1 cellular context compared by ENCODE assay signal in the genomic region with DNA sequence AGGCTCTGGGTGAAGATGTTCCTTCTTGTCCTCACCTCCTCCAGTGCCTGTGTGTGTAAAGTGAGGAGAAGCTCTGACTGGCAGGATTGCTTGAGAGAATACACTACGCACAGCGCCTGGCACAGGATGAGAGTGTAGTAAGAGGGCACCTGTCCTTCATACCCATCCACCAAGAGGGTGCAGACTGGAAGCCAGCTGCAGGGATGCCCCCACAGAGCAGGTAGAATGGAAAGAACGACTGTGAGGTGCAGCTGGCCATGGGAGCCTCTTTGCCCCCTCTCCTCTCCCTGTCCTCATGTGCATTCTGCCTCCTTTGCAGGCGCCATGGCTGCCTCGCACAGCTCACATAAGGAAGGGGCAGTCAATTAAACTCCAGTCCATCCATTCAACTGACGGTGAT.
TF ChIP-seq lines count a peak whose summit lies in the region.

No MANE protein-coding gene starts in this region.

TF ChIP-seq in GM23338, 12 proteins besides CTCF, POLR2A, EP300 and RAD21 (continued from another document):
- TF ChIP-seq, protein P1, sequence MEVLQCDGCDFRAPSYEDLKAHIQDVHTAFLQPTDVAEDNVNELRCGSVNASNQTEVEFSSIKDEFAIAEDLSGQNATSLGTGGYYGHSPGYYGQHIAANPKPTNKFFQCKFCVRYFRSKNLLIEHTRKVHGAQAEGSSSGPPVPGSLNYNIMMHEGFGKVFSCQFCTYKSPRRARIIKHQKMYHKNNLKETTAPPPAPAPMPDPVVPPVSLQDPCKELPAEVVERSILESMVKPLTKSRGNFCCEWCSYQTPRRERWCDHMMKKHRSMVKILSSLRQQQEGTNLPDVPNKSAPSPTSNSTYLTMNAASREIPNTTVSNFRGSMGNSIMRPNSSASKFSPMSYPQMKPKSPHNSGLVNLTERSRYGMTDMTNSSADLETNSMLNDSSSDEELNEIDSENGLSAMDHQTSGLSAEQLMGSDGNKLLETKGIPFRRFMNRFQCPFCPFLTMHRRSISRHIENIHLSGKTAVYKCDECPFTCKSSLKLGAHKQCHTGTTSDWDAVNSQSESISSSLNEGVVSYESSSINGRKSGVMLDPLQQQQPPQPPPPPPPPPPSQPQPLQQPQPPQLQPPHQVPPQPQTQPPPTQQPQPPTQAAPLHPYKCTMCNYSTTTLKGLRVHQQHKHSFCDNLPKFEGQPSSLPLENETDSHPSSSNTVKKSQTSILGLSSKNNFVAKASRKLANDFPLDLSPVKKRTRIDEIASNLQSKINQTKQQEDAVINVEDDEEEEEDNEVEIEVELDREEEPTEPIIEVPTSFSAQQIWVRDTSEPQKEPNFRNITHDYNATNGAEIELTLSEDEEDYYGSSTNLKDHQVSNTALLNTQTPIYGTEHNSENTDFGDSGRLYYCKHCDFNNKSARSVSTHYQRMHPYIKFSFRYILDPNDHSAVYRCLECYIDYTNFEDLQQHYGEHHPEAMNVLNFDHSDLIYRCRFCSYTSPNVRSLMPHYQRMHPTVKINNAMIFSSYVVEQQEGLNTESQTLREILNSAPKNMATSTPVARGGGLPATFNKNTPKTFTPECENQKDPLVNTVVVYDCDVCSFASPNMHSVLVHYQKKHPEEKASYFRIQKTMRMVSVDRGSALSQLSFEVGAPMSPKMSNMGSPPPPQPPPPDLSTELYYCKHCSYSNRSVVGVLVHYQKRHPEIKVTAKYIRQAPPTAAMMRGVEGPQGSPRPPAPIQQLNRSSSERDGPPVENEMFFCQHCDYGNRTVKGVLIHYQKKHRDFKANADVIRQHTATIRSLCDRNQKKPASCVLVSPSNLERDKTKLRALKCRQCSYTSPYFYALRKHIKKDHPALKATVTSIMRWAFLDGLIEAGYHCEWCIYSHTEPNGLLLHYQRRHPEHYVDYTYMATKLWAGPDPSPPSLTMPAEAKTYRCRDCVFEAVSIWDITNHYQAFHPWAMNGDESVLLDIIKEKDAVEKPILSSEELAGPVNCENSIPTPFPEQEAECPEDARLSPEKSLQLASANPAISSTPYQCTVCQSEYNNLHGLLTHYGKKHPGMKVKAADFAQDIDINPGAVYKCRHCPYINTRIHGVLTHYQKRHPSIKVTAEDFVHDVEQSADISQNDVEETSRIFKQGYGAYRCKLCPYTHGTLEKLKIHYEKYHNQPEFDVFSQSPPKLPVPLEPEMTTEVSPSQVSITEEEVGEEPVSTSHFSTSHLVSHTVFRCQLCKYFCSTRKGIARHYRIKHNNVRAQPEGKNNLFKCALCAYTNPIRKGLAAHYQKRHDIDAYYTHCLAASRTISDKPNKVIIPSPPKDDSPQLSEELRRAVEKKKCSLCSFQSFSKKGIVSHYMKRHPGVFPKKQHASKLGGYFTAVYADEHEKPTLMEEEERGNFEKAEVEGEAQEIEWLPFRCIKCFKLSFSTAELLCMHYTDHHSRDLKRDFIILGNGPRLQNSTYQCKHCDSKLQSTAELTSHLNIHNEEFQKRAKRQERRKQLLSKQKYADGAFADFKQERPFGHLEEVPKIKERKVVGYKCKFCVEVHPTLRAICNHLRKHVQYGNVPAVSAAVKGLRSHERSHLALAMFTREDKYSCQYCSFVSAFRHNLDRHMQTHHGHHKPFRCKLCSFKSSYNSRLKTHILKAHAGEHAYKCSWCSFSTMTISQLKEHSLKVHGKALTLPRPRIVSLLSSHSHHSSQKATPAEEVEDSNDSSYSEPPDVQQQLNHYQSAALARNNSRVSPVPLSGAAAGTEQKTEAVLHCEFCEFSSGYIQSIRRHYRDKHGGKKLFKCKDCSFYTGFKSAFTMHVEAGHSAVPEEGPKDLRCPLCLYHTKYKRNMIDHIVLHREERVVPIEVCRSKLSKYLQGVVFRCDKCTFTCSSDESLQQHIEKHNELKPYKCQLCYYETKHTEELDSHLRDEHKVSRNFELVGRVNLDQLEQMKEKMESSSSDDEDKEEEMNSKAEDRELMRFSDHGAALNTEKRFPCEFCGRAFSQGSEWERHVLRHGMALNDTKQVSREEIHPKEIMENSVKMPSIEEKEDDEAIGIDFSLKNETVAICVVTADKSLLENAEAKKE (CRISPR knock-in tag; IDR thresholded peaks at IDR 0.05): no peak
- no peak for TF ChIP-seq ZNF331 (CRISPR knock-in tag; IDR thresholded peaks at IDR 0.05; ENCODE audit: low read depth)
- no peak for TF ChIP-seq CREB1 (CRISPR knock-in tag; IDR thresholded peaks at IDR 0.05; ENCODE audit: low read depth)
- TF ChIP-seq EZH2 (IDR thresholded peaks at IDR 0.05; ENCODE audit: low read depth, unreplicated experiment): no peak
- TF ChIP-seq, protein P2, sequence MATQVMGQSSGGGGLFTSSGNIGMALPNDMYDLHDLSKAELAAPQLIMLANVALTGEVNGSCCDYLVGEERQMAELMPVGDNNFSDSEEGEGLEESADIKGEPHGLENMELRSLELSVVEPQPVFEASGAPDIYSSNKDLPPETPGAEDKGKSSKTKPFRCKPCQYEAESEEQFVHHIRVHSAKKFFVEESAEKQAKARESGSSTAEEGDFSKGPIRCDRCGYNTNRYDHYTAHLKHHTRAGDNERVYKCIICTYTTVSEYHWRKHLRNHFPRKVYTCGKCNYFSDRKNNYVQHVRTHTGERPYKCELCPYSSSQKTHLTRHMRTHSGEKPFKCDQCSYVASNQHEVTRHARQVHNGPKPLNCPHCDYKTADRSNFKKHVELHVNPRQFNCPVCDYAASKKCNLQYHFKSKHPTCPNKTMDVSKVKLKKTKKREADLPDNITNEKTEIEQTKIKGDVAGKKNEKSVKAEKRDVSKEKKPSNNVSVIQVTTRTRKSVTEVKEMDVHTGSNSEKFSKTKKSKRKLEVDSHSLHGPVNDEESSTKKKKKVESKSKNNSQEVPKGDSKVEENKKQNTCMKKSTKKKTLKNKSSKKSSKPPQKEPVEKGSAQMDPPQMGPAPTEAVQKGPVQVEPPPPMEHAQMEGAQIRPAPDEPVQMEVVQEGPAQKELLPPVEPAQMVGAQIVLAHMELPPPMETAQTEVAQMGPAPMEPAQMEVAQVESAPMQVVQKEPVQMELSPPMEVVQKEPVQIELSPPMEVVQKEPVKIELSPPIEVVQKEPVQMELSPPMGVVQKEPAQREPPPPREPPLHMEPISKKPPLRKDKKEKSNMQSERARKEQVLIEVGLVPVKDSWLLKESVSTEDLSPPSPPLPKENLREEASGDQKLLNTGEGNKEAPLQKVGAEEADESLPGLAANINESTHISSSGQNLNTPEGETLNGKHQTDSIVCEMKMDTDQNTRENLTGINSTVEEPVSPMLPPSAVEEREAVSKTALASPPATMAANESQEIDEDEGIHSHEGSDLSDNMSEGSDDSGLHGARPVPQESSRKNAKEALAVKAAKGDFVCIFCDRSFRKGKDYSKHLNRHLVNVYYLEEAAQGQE (IDR thresholded peaks at IDR 0.05; ENCODE audit: unreplicated experiment): no peak
